In the genomic region with DNA sequence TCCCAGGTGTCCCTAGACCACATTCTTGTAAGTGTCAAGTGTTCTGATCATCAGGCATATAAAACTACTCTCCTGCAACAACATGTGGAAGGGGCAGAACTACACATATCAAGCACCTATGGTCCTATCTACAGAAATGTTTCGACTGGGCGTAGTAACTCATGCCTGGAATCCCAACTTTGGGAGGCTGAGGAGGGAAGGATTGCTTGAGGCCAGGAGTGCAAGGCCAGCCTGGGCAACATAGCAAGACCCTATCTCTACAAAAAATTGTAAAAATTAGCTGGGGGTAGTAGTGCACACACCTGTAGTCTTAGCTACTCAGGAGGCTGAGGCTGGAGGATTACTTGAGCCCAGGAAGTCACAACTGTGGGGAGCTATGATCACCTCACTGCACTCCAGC, we compare ENCODE assay signal across 7 cellular contexts.
"Had no signal": no experiment of that assay in that cellular context is flagged by ENCODE, and none has a peak within 500 bp of the region (broad histone marks: within the 10 kb centered on the region; RNA-seq: fewer than 3 reads in every experiment).

No MANE protein-coding gene starts in this region.

- H3K4me3 Mint-ChIP-seq: IgD-negative memory B cell had no signal

- H3K9me3 Mint-ChIP-seq: IgD-negative memory B cell had no signal

- H3K27ac Mint-ChIP-seq: IgD-negative memory B cell had no signal

- DNase-seq: GM23248, GOT3, H7, KBM-7 had no signal

- H3K4me1 ChIP-seq: HAP-1 had no signal

- H3K9me3 ChIP-seq: HAP-1 had no signal

- ATAC-seq: HCT116 had no signal

- H2AFZ ChIP-seq: GM23248 had no signal

- H3K4me3 ChIP-seq: GM23248, HAP-1 had no signal

- H3K27me3 Mint-ChIP-seq: IgD-negative memory B cell had no signal

- H3K27ac ChIP-seq: GM23248 had no signal

- H3K36me3 Mint-ChIP-seq: IgD-negative memory B cell had no signal

- H3K9ac ChIP-seq: GM23248 had no signal

- H3K4me1 Mint-ChIP-seq: IgD-negative memory B cell had no signal

- H3K36me3 ChIP-seq: HAP-1 had no signal
